ENCODE assay signal across 9 cellular contexts in the genomic region with DNA sequence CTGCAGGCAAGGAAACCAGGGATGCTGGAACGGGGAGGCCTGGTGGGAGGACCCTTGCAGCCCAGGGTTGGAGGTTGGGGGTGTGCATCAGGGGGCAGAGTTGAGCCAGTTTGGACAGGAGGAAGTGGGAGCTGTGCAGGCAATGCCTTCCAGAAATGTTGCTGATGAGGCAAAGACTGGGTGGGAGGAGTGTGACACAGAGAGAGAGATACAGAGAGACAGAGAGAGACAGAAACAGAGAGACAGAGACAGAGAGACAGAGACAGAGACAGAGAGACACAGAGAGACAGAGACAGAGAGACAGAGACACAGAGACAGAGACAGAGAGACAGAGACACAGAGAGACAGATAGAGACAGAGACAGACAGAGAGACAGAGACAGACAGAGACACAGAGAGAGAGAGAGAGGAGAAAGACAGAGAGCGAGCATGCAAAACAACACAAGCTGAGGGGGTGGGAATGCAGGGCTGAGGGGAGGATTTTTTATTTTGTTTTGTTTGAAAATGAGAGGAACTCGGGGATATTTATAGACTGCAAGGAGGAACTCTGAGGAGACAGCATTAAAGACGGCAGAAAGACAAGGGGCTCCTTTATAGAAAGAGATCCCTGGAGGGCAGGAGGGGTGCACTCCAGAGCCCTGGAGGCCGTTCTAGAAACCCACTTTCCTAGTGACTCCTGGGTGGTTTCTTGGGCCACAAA. TPM values are rescaled to one million over a fixed set of nuclear protein-coding genes. Genes with fewer than 3 reads are reported as not detected.
DNase-seq lines count a peak whose midpoint lies in the region; ATAC-seq and TF ChIP-seq lines count a peak whose summit lies in the region.
"Had no signal": no experiment of that assay in that cellular context is flagged by ENCODE, and none has a peak within 500 bp of the region (broad histone marks: within the 10 kb centered on the region; RNA-seq: fewer than 3 reads in every experiment).

No MANE protein-coding gene starts in this region.

- no peaks in the 10 kb centered on the region for H3K9me3 ChIP-seq in heart left ventricle

- H3K4me3 Mint-ChIP-seq in activated CD4-positive, alpha-beta memory T cell treated with anti-CD3 and anti-CD28 coated beads, Interleukin-2, amount 10 ng/mL, durations not matched to agents 7 days and 5 days: no peak overlapping the region

- ATAC-seq in heart left ventricle: peak; percentile 11 to 54 (median 26)
- no peak for ATAC-seq in HG03025 (IDR thresholded peaks at IDR 0.05; ENCODE audit: low FRiP score, unreplicated experiment)
- ATAC-seq: left colon had no signal

- no peaks in the 10 kb centered on the region for H3K9me3 Mint-ChIP-seq in activated CD4-positive, alpha-beta memory T cell treated with anti-CD3 and anti-CD28 coated beads, Interleukin-2, amount 10 ng/mL, durations not matched to agents 7 days and 5 days

- TF ChIP-seq POLR2A in heart left ventricle (IDR thresholded peaks at IDR 0.05): no peak

- POLR2A ChIA-PET in activated CD4-positive, alpha-beta memory T cell treated with anti-CD3 and anti-CD28 coated beads, Interleukin-2, amount 10 ng/mL, durations not matched to agents 7 days and 5 days (lab: Charles Lee): no interaction called here

- CTCF ChIA-PET in activated CD4-positive, alpha-beta memory T cell treated with anti-CD3 and anti-CD28 coated beads, Interleukin-2, amount 10 ng/mL, durations not matched to agents 7 days and 5 days (lab: Charles Lee): no interaction called here

- peak in 10 of 12 donors; percentile 25 to 55 (median 36) for TF ChIP-seq CTCF in heart left ventricle (IDR thresholded peaks at IDR 0.05)

- peak overlapping the region in 4 of 12 donors; percentile 4 to 23 (median 11) for H3K4me3 ChIP-seq in heart left ventricle

- intact Hi-C loops in heart left ventricle (cut with DNase I): loop anchor here in 8 of 10 donors (2.0 to 10.0 kb wide), 12 partner anchors 13 to 721 kb away; a partner anchor contains a TSS

- peaks cover 0 to 29% (median 19%) of the 10 kb centered on the region in 9 donors for H3K36me3 ChIP-seq in heart left ventricle

- no peak for TF ChIP-seq EP300 in Ishikawa (IDR thresholded peaks at IDR 0.05; ENCODE audit: borderline replicate concordance)

- no peaks in the 10 kb centered on the region for H3K27me3 ChIP-seq in heart left ventricle

- H3K4me1 Mint-ChIP-seq in activated CD4-positive, alpha-beta memory T cell treated with anti-CD3 and anti-CD28 coated beads, Interleukin-2, amount 10 ng/mL, durations not matched to agents 7 days and 5 days: peaks cover 43% of the 10 kb centered on the region

- peak; percentile 32; the same call in 1 of the 2 replicates for TF ChIP-seq RAD21 in Ishikawa (IDR thresholded peaks at IDR 0.05; ENCODE audit: low read depth)

- 37 to 44% (median 39%) methylated on average over 5 of the region's 5 CpGs for WGBS in heart left ventricle, 4 donors

- H3K4me1 ChIP-seq in heart left ventricle: peaks cover 4 to 64% (median 50%) of the 10 kb centered on the region in 12 donors

- peaks cover 24% of the 10 kb centered on the region for H3K36me3 Mint-ChIP-seq in activated CD4-positive, alpha-beta memory T cell treated with anti-CD3 and anti-CD28 coated beads, Interleukin-2, amount 10 ng/mL, durations not matched to agents 7 days and 5 days (ENCODE audit: low read depth)

- H3K27ac ChIP-seq in heart left ventricle: peak overlapping the region; percentile 14 to 81 (median 49)

- DNase-seq in D341Med (ENCODE audit: low spot score) (peak; percentile 27), heart left ventricle (peak in 4 of 5 donors; percentile 64 to 75 (median 70)), glomerular visceral epithelial cell (ENCODE audit: extremely low spot score) (no peak), NCI-H187 treated with DMSO at 0.1 percent for 48 hours (lab: John Stamatoyannopoulos, UW) (no peak)
- peak; percentile 21 for DNase-seq in activated CD4-positive, alpha-beta memory T cell treated with anti-CD3 and anti-CD28 coated beads, Interleukin-2, amount 10 ng/mL, durations not matched to agents 7 days and 5 days
- DNase-seq in stimulated activated CD8-positive, alpha-beta memory T cell treated with anti-CD3 and anti-CD28 coated beads, Interleukin-4, amount 100 ng/mL, for 48 hours: peak; percentile 37

- H3K27me3 Mint-ChIP-seq in activated CD4-positive, alpha-beta memory T cell treated with anti-CD3 and anti-CD28 coated beads, Interleukin-2, amount 10 ng/mL, durations not matched to agents 7 days and 5 days: no peaks in the 10 kb centered on the region

- no peak overlapping the region for H3K27ac Mint-ChIP-seq in activated CD4-positive, alpha-beta memory T cell treated with anti-CD3 and anti-CD28 coated beads, Interleukin-2, amount 10 ng/mL, durations not matched to agents 7 days and 5 days

TF ChIP-seq in Ishikawa, 13 proteins besides CTCF, POLR2A, EP300 and RAD21:
- TF ChIP-seq TEAD4 (IDR thresholded peaks at IDR 0.05) (no peak), YY1 (IDR thresholded peaks at IDR 0.05; ENCODE audit: low read depth) (no peak), EGR1 (IDR thresholded peaks at IDR 0.05) (no peak), TCF12 (IDR thresholded peaks at IDR 0.05; ENCODE audit: low read depth) (no peak), CEBPB (IDR thresholded peaks at IDR 0.05) (no peak), CREB1 (IDR thresholded peaks at IDR 0.05; ENCODE audit: low read depth) (no peak), ZBTB7A (IDR thresholded peaks at IDR 0.05; ENCODE audit: low read depth) (no peak), NFIC (IDR thresholded peaks at IDR 0.05) (no peak), FOXM1 (IDR thresholded peaks at IDR 0.05; ENCODE audit: borderline replicate concordance, low read depth) (no peak), TAF1 (IDR thresholded peaks at IDR 0.05; ENCODE audit: low read depth) (no peak)
- TF ChIP-seq, protein P1, sequence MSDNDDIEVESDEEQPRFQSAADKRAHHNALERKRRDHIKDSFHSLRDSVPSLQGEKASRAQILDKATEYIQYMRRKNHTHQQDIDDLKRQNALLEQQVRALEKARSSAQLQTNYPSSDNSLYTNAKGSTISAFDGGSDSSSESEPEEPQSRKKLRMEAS (IDR thresholded peaks at IDR 0.05): no peak
- TF ChIP-seq, protein P2, sequence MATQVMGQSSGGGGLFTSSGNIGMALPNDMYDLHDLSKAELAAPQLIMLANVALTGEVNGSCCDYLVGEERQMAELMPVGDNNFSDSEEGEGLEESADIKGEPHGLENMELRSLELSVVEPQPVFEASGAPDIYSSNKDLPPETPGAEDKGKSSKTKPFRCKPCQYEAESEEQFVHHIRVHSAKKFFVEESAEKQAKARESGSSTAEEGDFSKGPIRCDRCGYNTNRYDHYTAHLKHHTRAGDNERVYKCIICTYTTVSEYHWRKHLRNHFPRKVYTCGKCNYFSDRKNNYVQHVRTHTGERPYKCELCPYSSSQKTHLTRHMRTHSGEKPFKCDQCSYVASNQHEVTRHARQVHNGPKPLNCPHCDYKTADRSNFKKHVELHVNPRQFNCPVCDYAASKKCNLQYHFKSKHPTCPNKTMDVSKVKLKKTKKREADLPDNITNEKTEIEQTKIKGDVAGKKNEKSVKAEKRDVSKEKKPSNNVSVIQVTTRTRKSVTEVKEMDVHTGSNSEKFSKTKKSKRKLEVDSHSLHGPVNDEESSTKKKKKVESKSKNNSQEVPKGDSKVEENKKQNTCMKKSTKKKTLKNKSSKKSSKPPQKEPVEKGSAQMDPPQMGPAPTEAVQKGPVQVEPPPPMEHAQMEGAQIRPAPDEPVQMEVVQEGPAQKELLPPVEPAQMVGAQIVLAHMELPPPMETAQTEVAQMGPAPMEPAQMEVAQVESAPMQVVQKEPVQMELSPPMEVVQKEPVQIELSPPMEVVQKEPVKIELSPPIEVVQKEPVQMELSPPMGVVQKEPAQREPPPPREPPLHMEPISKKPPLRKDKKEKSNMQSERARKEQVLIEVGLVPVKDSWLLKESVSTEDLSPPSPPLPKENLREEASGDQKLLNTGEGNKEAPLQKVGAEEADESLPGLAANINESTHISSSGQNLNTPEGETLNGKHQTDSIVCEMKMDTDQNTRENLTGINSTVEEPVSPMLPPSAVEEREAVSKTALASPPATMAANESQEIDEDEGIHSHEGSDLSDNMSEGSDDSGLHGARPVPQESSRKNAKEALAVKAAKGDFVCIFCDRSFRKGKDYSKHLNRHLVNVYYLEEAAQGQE (IDR thresholded peaks at IDR 0.05; ENCODE audit: low read depth): no peak
- TF ChIP-seq, protein P3, sequence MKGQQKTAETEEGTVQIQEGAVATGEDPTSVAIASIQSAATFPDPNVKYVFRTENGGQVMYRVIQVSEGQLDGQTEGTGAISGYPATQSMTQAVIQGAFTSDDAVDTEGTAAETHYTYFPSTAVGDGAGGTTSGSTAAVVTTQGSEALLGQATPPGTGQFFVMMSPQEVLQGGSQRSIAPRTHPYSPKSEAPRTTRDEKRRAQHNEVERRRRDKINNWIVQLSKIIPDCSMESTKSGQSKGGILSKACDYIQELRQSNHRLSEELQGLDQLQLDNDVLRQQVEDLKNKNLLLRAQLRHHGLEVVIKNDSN (IDR thresholded peaks at IDR 0.05): no peak

RNA-seq across cellular contexts. Expression of a gene that starts 1.9 kb away (rescaled TPM):
- total RNA-seq in activated CD4-positive, alpha-beta memory T cell treated with anti-CD3 and anti-CD28 coated beads, Interleukin-2, amount 10 ng/mL, durations not matched to agents 7 days and 5 days: 10 to 100 TPM; 27.1 to 27.4 TPM
- total RNA-seq in heart left ventricle: 1 to 10 TPM; 4.2 to 8.3 (median 6.3) TPM
- 1 to 10 TPM; 4.2 to 6.8 TPM for polyA plus RNA-seq in heart left ventricle

RNA-seq across cellular contexts. Expression of a gene that starts 1.9 kb away (rescaled TPM):
- total RNA-seq in activated CD4-positive, alpha-beta memory T cell treated with anti-CD3 and anti-CD28 coated beads, Interleukin-2, amount 10 ng/mL, durations not matched to agents 7 days and 5 days: 1 to 10 TPM; 3.3 to 4.0 TPM
- 1 to 10 TPM in 7 of 9 donors, under 1 TPM in 2; 0.38 to 4.5 (median 2.6) TPM for total RNA-seq in heart left ventricle
- polyA plus RNA-seq in heart left ventricle: under 1 TPM; 0.79 to 0.84 TPM

RNA-seq across cellular contexts. Expression of a gene that starts 18.1 kb away (rescaled TPM):
- 10 to 100 TPM; 26.9 to 29.6 TPM for total RNA-seq in activated CD4-positive, alpha-beta memory T cell treated with anti-CD3 and anti-CD28 coated beads, Interleukin-2, amount 10 ng/mL, durations not matched to agents 7 days and 5 days
- total RNA-seq in heart left ventricle: 10 to 100 TPM; 27.5 to 76.6 (median 35.5) TPM
- 10 to 100 TPM; 39.0 to 55.5 TPM for polyA plus RNA-seq in heart left ventricle

Comparison
In these comparisons a context has a peak if more than half of its experiments do, and no peak if none do; other contexts are left out.
1. DNase-seq: peak in D341Med (single experiment), activated CD4-positive, alpha-beta memory T cell treated with anti-CD3 and anti-CD28 coated beads, Interleukin-2, amount 10 ng/mL, durations not matched to agents 7 days and 5 days (single experiment), heart left ventricle (4 of 5) and stimulated activated CD8-positive, alpha-beta memory T cell treated with anti-CD3 and anti-CD28 coated beads, Interleukin-4, amount 100 ng/mL, for 48 hours (single experiment); none in glomerular visceral epithelial cell (single experiment) and NCI-H187 treated with DMSO at 0.1 percent for 48 hours (single experiment).